ENCODE assay signal across 1 cellular context in the genomic region with DNA sequence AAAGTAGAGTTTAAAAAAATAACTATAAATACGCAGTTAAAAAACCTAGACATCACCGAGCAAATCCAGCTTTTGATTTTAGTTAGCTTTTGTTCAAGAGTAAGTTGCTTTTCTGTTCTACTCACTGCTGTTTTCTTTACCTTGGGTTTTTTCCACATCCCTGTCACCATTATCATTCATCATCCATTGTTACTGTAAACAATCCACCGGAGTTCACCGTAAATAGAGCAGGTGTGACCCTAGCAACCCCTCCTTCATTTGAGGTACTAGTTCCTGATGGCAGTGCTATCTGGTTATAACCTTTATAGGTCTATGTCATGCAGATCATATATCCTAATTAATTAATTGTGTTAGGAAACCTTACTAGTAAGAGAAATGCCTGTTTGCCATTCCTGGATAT.
TF ChIP-seq lines count a peak whose summit lies in the region.

No MANE protein-coding gene starts in this region.

TF ChIP-seq in WTC11, 78 proteins besides CTCF, POLR2A, EP300 and RAD21 (continued from another document):
- TF ChIP-seq, protein P1, sequence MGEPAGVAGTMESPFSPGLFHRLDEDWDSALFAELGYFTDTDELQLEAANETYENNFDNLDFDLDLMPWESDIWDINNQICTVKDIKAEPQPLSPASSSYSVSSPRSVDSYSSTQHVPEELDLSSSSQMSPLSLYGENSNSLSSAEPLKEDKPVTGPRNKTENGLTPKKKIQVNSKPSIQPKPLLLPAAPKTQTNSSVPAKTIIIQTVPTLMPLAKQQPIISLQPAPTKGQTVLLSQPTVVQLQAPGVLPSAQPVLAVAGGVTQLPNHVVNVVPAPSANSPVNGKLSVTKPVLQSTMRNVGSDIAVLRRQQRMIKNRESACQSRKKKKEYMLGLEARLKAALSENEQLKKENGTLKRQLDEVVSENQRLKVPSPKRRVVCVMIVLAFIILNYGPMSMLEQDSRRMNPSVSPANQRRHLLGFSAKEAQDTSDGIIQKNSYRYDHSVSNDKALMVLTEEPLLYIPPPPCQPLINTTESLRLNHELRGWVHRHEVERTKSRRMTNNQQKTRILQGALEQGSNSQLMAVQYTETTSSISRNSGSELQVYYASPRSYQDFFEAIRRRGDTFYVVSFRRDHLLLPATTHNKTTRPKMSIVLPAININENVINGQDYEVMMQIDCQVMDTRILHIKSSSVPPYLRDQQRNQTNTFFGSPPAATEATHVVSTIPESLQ (CRISPR knock-in tag; IDR thresholded peaks at IDR 0.05), result no peak
- TF ChIP-seq, protein P2, sequence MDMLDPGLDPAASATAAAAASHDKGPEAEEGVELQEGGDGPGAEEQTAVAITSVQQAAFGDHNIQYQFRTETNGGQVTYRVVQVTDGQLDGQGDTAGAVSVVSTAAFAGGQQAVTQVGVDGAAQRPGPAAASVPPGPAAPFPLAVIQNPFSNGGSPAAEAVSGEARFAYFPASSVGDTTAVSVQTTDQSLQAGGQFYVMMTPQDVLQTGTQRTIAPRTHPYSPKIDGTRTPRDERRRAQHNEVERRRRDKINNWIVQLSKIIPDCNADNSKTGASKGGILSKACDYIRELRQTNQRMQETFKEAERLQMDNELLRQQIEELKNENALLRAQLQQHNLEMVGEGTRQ (CRISPR knock-in tag; IDR thresholded peaks at IDR 0.05), result no peak
- no peak for TF ChIP-seq ETV6 (CRISPR knock-in tag; IDR thresholded peaks at IDR 0.05)
- TF ChIP-seq, protein P3, sequence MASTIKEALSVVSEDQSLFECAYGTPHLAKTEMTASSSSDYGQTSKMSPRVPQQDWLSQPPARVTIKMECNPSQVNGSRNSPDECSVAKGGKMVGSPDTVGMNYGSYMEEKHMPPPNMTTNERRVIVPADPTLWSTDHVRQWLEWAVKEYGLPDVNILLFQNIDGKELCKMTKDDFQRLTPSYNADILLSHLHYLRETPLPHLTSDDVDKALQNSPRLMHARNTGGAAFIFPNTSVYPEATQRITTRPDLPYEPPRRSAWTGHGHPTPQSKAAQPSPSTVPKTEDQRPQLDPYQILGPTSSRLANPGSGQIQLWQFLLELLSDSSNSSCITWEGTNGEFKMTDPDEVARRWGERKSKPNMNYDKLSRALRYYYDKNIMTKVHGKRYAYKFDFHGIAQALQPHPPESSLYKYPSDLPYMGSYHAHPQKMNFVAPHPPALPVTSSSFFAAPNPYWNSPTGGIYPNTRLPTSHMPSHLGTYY (CRISPR knock-in tag; IDR thresholded peaks at IDR 0.05), result no peak
- TF ChIP-seq ZNF138 (CRISPR knock-in tag; conservative IDR thresholded peaks at IDR 0.05), result no peak
- TF ChIP-seq EMX1 (CRISPR knock-in tag; IDR thresholded peaks at IDR 0.05), result no peak
- no peak for TF ChIP-seq ZNF121 (CRISPR knock-in tag; IDR thresholded peaks at IDR 0.05)
- TF ChIP-seq, protein P4, sequence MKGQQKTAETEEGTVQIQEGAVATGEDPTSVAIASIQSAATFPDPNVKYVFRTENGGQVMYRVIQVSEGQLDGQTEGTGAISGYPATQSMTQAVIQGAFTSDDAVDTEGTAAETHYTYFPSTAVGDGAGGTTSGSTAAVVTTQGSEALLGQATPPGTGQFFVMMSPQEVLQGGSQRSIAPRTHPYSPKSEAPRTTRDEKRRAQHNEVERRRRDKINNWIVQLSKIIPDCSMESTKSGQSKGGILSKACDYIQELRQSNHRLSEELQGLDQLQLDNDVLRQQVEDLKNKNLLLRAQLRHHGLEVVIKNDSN (CRISPR knock-in tag; IDR thresholded peaks at IDR 0.05), result no peak
